ENCODE assay signal across 20 cellular contexts in the genomic region with DNA sequence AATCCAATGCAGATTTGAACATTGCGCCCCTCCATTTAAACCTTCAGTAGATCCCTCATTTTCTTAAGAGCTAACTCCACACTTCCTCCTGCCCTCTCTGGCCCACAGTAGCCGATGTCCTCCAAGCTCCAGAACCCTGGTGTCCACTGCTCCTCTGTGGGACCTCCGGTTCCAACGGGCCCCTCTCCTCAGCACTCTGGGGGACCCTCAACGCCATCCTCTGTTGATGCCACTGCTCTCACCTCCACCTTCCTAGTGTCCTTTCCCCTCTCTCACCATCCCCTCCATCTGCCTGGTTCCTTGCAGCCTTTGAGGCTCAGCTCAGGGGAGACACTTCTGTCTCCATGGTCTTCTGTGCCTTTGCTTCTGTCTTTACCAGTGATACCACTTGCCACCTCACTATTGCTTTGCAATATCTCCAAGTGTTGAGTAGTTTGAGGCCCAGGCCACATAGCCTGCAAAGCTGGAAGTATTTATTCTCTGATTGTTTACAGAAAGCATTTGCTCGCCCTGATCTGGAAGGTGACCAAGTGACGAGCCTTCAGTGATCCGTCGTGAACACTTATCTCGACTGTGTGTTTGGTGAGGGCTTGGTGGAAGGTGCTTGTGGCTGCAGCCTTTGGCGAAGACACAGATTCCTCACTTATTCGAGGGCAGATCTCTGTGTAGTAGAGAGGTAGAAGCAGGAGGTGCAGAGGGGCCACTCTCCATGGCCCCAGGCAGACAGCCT.
DNase-seq lines count a peak whose midpoint lies in the region; ATAC-seq, FAIRE-seq and TF ChIP-seq lines count a peak whose summit lies in the region.
"Had no signal": no experiment of that assay in that cellular context is flagged by ENCODE, and none has a peak within 500 bp of the region (broad histone marks: within the 10 kb centered on the region; RNA-seq: fewer than 3 reads in every experiment).

No MANE protein-coding gene starts in this region.

- H3K4me2 ChIP-seq in HepG2 (ENCODE audit: low read depth, low read length) = no peak overlapping the region
- no peak overlapping the region for H3K4me2 ChIP-seq in fibroblast of lung (ENCODE audit: extremely low read depth, insufficient read depth, low read length)

- H3K27ac ChIP-seq in liver (ENCODE audit: low read depth in 1 of 2, low read length in 2 of 2) (peak overlapping the region; percentile 23 to 74), HepG2 (ENCODE audit: extremely low read length, insufficient read depth, low read length) (no peak overlapping the region), fibroblast of lung (ENCODE audit: insufficient read depth, low read length) (no peak overlapping the region), ovary (no peak overlapping the region), right cardiac atrium (ENCODE audit: low read length) (no peak overlapping the region)

- no peak overlapping the region for H3K4me3 ChIP-seq in liver (ENCODE audit: low read depth in 1 of 3, low read length in 3 of 3)
- H3K4me3 ChIP-seq in HepG2 (replicated peaks in 1 of 3; ENCODE audit: insufficient read depth in 1 of 3, low read depth in 2 of 3, low read length in 3 of 3) = no peak overlapping the region
- no peak overlapping the region for H3K4me3 ChIP-seq in fibroblast of lung (replicated peaks in 1 of 4; ENCODE audit: control extremely low read depth in 1 of 4, insufficient read depth in 1 of 4, low read depth in 3 of 4, low read length in 4 of 4)
- no peak overlapping the region for H3K4me3 ChIP-seq in ovary
- no peak overlapping the region for H3K4me3 ChIP-seq in right cardiac atrium (ENCODE audit: low read length)

- TF ChIP-seq EP300 in HepG2 (IDR thresholded peaks at IDR 0.05; ENCODE audit: low read depth in 2 of 2, low read length in 2 of 2) (no peak), HepG2 (CRISPR knock-in tag; IDR thresholded peaks at IDR 0.05; ENCODE audit: borderline replicate concordance) (no peak), ovary (IDR thresholded peaks at IDR 0.05) (no peak)

- H3K36me3 ChIP-seq in liver (ENCODE audit: control insufficient read depth in 4 of 4, insufficient read depth in 3 of 4, low read depth in 1 of 4, low read length in 3 of 4) (no peaks in the 10 kb centered on the region), HepG2 (replicated peaks in 1 of 2; ENCODE audit: control insufficient read depth in 1 of 2, insufficient read depth in 2 of 2, low read length in 2 of 2) (no peaks in the 10 kb centered on the region), fibroblast of lung (ENCODE audit: control insufficient read depth, insufficient read depth, low read length) (no peaks in the 10 kb centered on the region), ovary (no peaks in the 10 kb centered on the region)

- intact Hi-C loops in HepG2 (cut with micrococcal nuclease; ENCODE audit: unreplicated experiment) = loop anchor here (10.0 kb wide), 1 partner anchor 58 kb away; no protein-coding TSS in a partner anchor
- intact Hi-C loops in ovary (cut with DNase I) = no loop called here
- intact Hi-C loops in right cardiac atrium (cut with DNase I) = no loop called here

- H2AFZ ChIP-seq in HepG2 (ENCODE audit: low read length) (no peak overlapping the region), fibroblast of lung (ENCODE audit: low read length) (no peak overlapping the region)

- DNase-seq in HepG2 (ENCODE audit: low spot score) = no peak
- peak; percentile 21 to 69 for DNase-seq in fibroblast of lung (ENCODE audit: low read depth in 2 of 2)
- DNase-seq in mucosa of gallbladder (ENCODE audit: low spot score) = peak; percentile 38
- no peak for DNase-seq in ovary
- DNase-seq in activated gamma-delta T cell treated with Interleukin-2 at 50 U/mL for 16 hours = no peak
- no peak for DNase-seq in right cardiac atrium
- DNase-seq: DMS153, GOT3, Karpas-422, NCI-H1417, NCI-H1930, NCI-H2171, NCI-H446, NCI-H69, RPMI8226, SIG-M5 had no signal

- no peaks in the 10 kb centered on the region for H3K79me2 ChIP-seq in HepG2 (ENCODE audit: insufficient read depth, low read length)
- H3K79me2 ChIP-seq in fibroblast of lung (ENCODE audit: control insufficient read depth, insufficient read depth, low read length) = no peaks in the 10 kb centered on the region

- POLR2A ChIA-PET in HepG2 (lab: Yijun Ruan, JAX) = no interaction called here

- H3K27me3 ChIP-seq in liver (ENCODE audit: control insufficient read depth in 4 of 4, insufficient read depth in 4 of 4, low read length in 3 of 4) (no peaks in the 10 kb centered on the region), HepG2 (ENCODE audit: control insufficient read depth in 1 of 2, insufficient read depth in 2 of 2, low read length in 2 of 2) (peaks cover 2 to 53% of the 10 kb centered on the region in 2 experiments; a peak in 4 of 5 replicates), fibroblast of lung (ENCODE audit: control insufficient read depth, insufficient read depth, low read length) (no peaks in the 10 kb centered on the region), ovary (no peaks in the 10 kb centered on the region), right cardiac atrium (ENCODE audit: control insufficient read depth, insufficient read depth) (no peaks in the 10 kb centered on the region)

- H4K20me1 ChIP-seq in HepG2 (ENCODE audit: insufficient read depth, low read length) (no peaks in the 10 kb centered on the region), fibroblast of lung (ENCODE audit: control insufficient read depth, extremely low read depth, insufficient read depth, low read length) (no peaks in the 10 kb centered on the region)

- in situ Hi-C loops in HepG2 (cut with HindIII; ENCODE audit: extremely low pct_ligation_motif_present, low pct_unique_long_range_greater_than_20kb) = no loop called here

- H3K9me3 ChIP-seq in liver (ENCODE audit: control insufficient read depth in 4 of 4, low read length in 3 of 4) = no peaks in the 10 kb centered on the region
- H3K9me3 ChIP-seq in HepG2 (ENCODE audit: low read length) = no peaks in the 10 kb centered on the region
- no peaks in the 10 kb centered on the region for H3K9me3 ChIP-seq in fibroblast of lung (ENCODE audit: control insufficient read depth, insufficient read depth, low read depth, low read length)
- H3K9me3 ChIP-seq in ovary = peaks cover 0 to 5% of the 10 kb centered on the region in 2 donors
- no peaks in the 10 kb centered on the region for H3K9me3 ChIP-seq in right cardiac atrium (ENCODE audit: control insufficient read depth, low read length)
- H3K9me3 ChIP-seq: Caco-2 had no signal

- TF ChIP-seq POLR2A in HepG2 (IDR thresholded peaks at IDR 0.05; ENCODE audit: insufficient read depth in 1 of 2, low read depth in 2 of 2, low read length in 2 of 2) = no peak
- TF ChIP-seq POLR2A in ovary (IDR thresholded peaks at IDR 0.05) = no peak

- no peak for TF ChIP-seq CTCF in liver (IDR thresholded peaks at IDR 0.05; ENCODE audit: low read depth, low read length, missing input control)
- no peak for TF ChIP-seq CTCF in HepG2 (CRISPR knock-in tag; IDR thresholded peaks at IDR 0.05)
- no peak for TF ChIP-seq CTCF in fibroblast of lung (conservative IDR thresholded peaks at IDR 0.05 in 1 of 2, IDR thresholded peaks at IDR 0.05 in 1 of 2; ENCODE audit: low read depth in 1 of 2, low read length in 2 of 2)
- TF ChIP-seq CTCF in ovary (IDR thresholded peaks at IDR 0.05) = no peak

- no peak for FAIRE-seq in HepG2 (lab: Jason Lieb, UNC)
- FAIRE-seq: GM12892 had no signal

- no peak overlapping the region for H3K9ac ChIP-seq in liver (ENCODE audit: low read depth in 1 of 2, low read length in 2 of 2)
- H3K9ac ChIP-seq in HepG2 (ENCODE audit: insufficient read depth, low read depth, low read length) = no peak overlapping the region
- H3K9ac ChIP-seq in fibroblast of lung (ENCODE audit: insufficient read depth, low read length) = no peak overlapping the region

- no TSS peak for BruUV-seq in HepG2 (replicated peaks; lab: Mats Ljungman, UMichigan)

- CTCF ChIA-PET in HepG2 (lab: Yijun Ruan, JAX; ENCODE audit: low intra/inter-chr PET ratio, low total read pairs) = no interaction called here

- WGBS in liver = 53% methylated on average over 12 of the region's 12 CpGs
- 13% methylated on average over 12 of the region's 12 CpGs for WGBS in HepG2 (ENCODE audit: low lambda C conversion rate)
- 65 to 68% (median 67%) methylated on average over 12 of the region's 12 CpGs for WGBS in ovary, 3 donors
- WGBS in right cardiac atrium = 70% methylated on average over 12 of the region's 12 CpGs

- ATAC-seq in HepG2 (no peak), GM18498 (IDR thresholded peaks at IDR 0.05; ENCODE audit: unreplicated experiment) (no peak), right cardiac atrium (no peak)

- TF ChIP-seq RAD21 in liver (IDR thresholded peaks at IDR 0.05) (peak; percentile 44 to 55), HepG2 (CRISPR knock-in tag; IDR thresholded peaks at IDR 0.05) (no peak)

- H3K4me1 ChIP-seq in liver (ENCODE audit: control insufficient read depth in 4 of 4, insufficient read depth in 4 of 4, low read length in 3 of 4) (peaks cover 14 to 33% (median 21%) of the 10 kb centered on the region in 4 donors), HepG2 (ENCODE audit: insufficient read depth, low read length) (peaks cover 16% of the 10 kb centered on the region), fibroblast of lung (ENCODE audit: control insufficient read depth, extremely low read depth, insufficient read depth, low read length) (peaks cover 6% of the 10 kb centered on the region), ovary (ENCODE audit: insufficient read depth) (no peaks in the 10 kb centered on the region), right cardiac atrium (ENCODE audit: control insufficient read depth, insufficient read depth, low read length) (no peaks in the 10 kb centered on the region)

TF ChIP-seq in liver, 16 proteins besides CTCF, POLR2A, EP300 and RAD21:
- TF ChIP-seq GABPA (IDR thresholded peaks at IDR 0.05 in 1 of 2, conservative IDR thresholded peaks at IDR 0.05 in 1 of 2) (no peak), FOXA2 (IDR thresholded peaks at IDR 0.05) (peak; percentile 64), HNF4A (conservative IDR thresholded peaks at IDR 0.05) (peak in 1 of 2 donors; percentile 47), RXRA (IDR thresholded peaks at IDR 0.05) (peak in 1 of 2 donors; percentile 71), SP1 (IDR thresholded peaks at IDR 0.05) (peak; percentile 32), HNF4G (IDR thresholded peaks at IDR 0.05) (no peak), FOXA1 (IDR thresholded peaks at IDR 0.05) (peak; percentile 66)

TF ChIP-seq in HepG2, 621 proteins besides CTCF, POLR2A, EP300 and RAD21 (continues in another document):
- no peak for TF ChIP-seq ZFP41 (CRISPR knock-in tag; IDR thresholded peaks at IDR 0.05; ENCODE audit: borderline replicate concordance)
- no peak for TF ChIP-seq ZNF282 (IDR thresholded peaks at IDR 0.05; ENCODE audit: partially characterized antibody)
- no peak for TF ChIP-seq ZNF781 (CRISPR knock-in tag; IDR thresholded peaks at IDR 0.05; ENCODE audit: borderline replicate concordance, not compliant biosample characterization)
- TF ChIP-seq ZNF33B (CRISPR knock-in tag; IDR thresholded peaks at IDR 0.05) = no peak

Comparison
In these comparisons a context has a peak if more than half of its experiments do, and no peak if none do; other contexts are left out.
1. H3K27ac ChIP-seq: peak in liver (2 of 2); none in HepG2 (single experiment), fibroblast of lung (single experiment), ovary (0 of 2) and right cardiac atrium (single experiment).
2. DNase-seq: peak in fibroblast of lung (2 of 2) and mucosa of gallbladder (single experiment); none in HepG2 (single experiment), ovary (0 of 5), activated gamma-delta T cell treated with Interleukin-2 at 50 U/mL for 16 hours (single experiment) and right cardiac atrium (0 of 3).